10 cellular contexts compared by ENCODE assay signal in the genomic region with DNA sequence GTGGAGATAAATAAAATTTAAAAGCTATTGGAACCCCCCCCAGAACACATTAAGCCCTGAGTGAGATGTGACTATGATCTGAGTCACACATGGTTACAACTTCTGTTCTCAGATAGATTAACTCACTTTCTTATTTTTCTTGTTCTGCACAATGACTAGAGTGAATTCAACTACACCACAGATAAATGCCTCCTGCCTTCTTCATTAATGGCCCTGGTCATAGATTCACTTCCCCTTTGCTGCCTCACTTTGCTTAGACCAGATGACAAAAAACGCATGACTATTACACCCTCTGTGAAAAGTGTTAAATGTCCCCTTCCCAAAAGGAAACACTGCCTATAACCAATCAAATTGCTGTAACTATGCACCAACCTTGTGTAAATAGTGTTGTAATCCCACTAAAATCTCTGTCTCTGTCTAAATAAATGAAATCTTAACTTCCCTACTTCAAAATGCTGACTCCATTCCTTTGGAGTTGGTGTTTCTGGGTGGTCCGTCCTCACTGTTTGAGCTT. TPM values are rescaled to one million over a fixed set of nuclear protein-coding genes. Genes with fewer than 3 reads are reported as not detected.
DNase-seq lines count a peak whose midpoint lies in the region; ATAC-seq and TF ChIP-seq lines count a peak whose summit lies in the region.
"Had no signal": no experiment of that assay in that cellular context is flagged by ENCODE, and none has a peak within 500 bp of the region (broad histone marks: within the 10 kb centered on the region; RNA-seq: fewer than 3 reads in every experiment).

No MANE protein-coding gene starts in this region.

- no peak overlapping the region for H3K9ac ChIP-seq in HCT116 (ENCODE audit: low read length)
- H3K9ac ChIP-seq in OCI-LY3 (ENCODE audit: low read length): no peak overlapping the region

- H3K27me3 ChIP-seq in HCT116 (ENCODE audit: insufficient read depth, low read length) (no peaks in the 10 kb centered on the region), OCI-LY3 (ENCODE audit: low read depth, low read length) (no peaks in the 10 kb centered on the region), lower lobe of right lung (ENCODE audit: low read depth) (no peaks in the 10 kb centered on the region)

- H3K4me2 ChIP-seq in HCT116 (ENCODE audit: low read length): no peak overlapping the region
- H3K4me2 ChIP-seq in OCI-LY3 (ENCODE audit: low read length): peak overlapping the region; percentile 38

- H3K36me3 Mint-ChIP-seq in activated CD8-positive, alpha-beta T cell treated with anti-CD3 and anti-CD28 coated beads for 36 hours (ENCODE audit: low read depth): no peaks in the 10 kb centered on the region

- no peak for DNase-seq in HCT116 (ENCODE audit: low read depth, low spot score)
- no peak for DNase-seq in lower lobe of right lung
- no peak for DNase-seq in NCI-H2107 treated with DMSO at 0.1 percent for 48 hours (lab: John Stamatoyannopoulos, UW; ENCODE audit: unreplicated experiment)
- DNase-seq in SK-N-DZ (ENCODE audit: low spot score): no peak
- DNase-seq in activated CD8-positive, alpha-beta T cell treated with anti-CD3 and anti-CD28 coated beads for 36 hours: no peak
- no peak for DNase-seq in NCI-H524 treated with DMSO at 0.1 percent for 48 hours (lab: John Stamatoyannopoulos, UW)
- DNase-seq: left cardiac atrium had no signal

- no peaks in the 10 kb centered on the region for H4K20me1 ChIP-seq in HCT116 (ENCODE audit: insufficient read depth)
- no peaks in the 10 kb centered on the region for H4K20me1 ChIP-seq in OCI-LY3 (ENCODE audit: insufficient read depth, low read length)

- POLR2A ChIA-PET in HCT116 (lab: Charles Lee): no interaction called here
- POLR2A ChIA-PET in activated CD8-positive, alpha-beta T cell treated with anti-CD3 and anti-CD28 coated beads for 36 hours (lab: Charles Lee): no interaction called here

- ATAC-seq in GM18505 (IDR thresholded peaks at IDR 0.05; ENCODE audit: unreplicated experiment) (peak; percentile 93), HCT116 (peak; percentile 20; the same call in 1 of the 2 replicates), lower lobe of right lung (peak; percentile 70 to 85)
- ATAC-seq in activated CD8-positive, alpha-beta T cell treated with anti-CD3 and anti-CD28 coated beads for 36 hours: no peak

- RAD21 ChIA-PET in HCT116 (lab: Charles Lee; ENCODE audit: low non-redundant PET in 1 of 2, low total read pairs in 2 of 2, uncharacterized antibody in 2 of 2, unreplicated experiment in 2 of 2): no interaction called here

- H3K36me3 ChIP-seq in HCT116 (ENCODE audit: control insufficient read depth in 1 of 2, insufficient read depth in 2 of 2, low read length in 2 of 2) (no peaks in the 10 kb centered on the region), OCI-LY3 (replicated peaks; ENCODE audit: low read depth, low read length) (no peaks in the 10 kb centered on the region), lower lobe of right lung (no peaks in the 10 kb centered on the region)

- H3K4me3 ChIP-seq in HCT116 (replicated peaks in 1 of 2; ENCODE audit: low read depth in 1 of 2, low read length in 2 of 2): no peak overlapping the region
- H3K4me3 ChIP-seq in OCI-LY3 (ENCODE audit: low read length): no peak overlapping the region
- no peak overlapping the region for H3K4me3 ChIP-seq in lower lobe of right lung

- no peak for TF ChIP-seq POLR2A in GM18505 (IDR thresholded peaks at IDR 0.05; ENCODE audit: borderline replicate concordance, extremely low read depth, insufficient read depth, insufficient read length)
- TF ChIP-seq POLR2A in HCT116 (IDR thresholded peaks at IDR 0.05; ENCODE audit: borderline replicate concordance, extremely low read depth, insufficient read depth, insufficient read length): no peak

- no peak for TF ChIP-seq RAD21 in HCT116 (IDR thresholded peaks at IDR 0.05; ENCODE audit: low read depth)

- no TSS peak for BruUV-seq in HCT116 (replicated peaks; lab: Mats Ljungman, UMichigan)

- H3K9me3 Mint-ChIP-seq in activated CD8-positive, alpha-beta T cell treated with anti-CD3 and anti-CD28 coated beads for 36 hours: peaks cover 3% of the 10 kb centered on the region

- H3K4me3 Mint-ChIP-seq in activated CD8-positive, alpha-beta T cell treated with anti-CD3 and anti-CD28 coated beads for 36 hours: no peak overlapping the region

- TF ChIP-seq CTCF in HCT116 (IDR thresholded peaks at IDR 0.05 in 2 of 3, conservative IDR thresholded peaks at IDR 0.05 in 1 of 3; ENCODE audit: borderline replicate concordance in 1 of 3, insufficient read depth in 1 of 3, low read depth in 2 of 3, low read length in 2 of 3) (no peak), OCI-LY3 (IDR thresholded peaks at IDR 0.05; ENCODE audit: low read depth, low read length) (no peak), lower lobe of right lung (IDR thresholded peaks at IDR 0.05) (no peak)
- TF ChIP-seq CTCF in activated CD8-positive, alpha-beta T cell treated with anti-CD3 and anti-CD28 coated beads for 36 hours (IDR thresholded peaks at IDR 0.05): no peak

- no peaks in the 10 kb centered on the region for H3K9me2 ChIP-seq in HCT116 (ENCODE audit: insufficient read depth)

- H2AFZ ChIP-seq in HCT116 (ENCODE audit: low read depth, low read length, poor library complexity, severe bottlenecking) (no peak overlapping the region), OCI-LY3 (ENCODE audit: low read depth, low read length) (0 out of 2 replicates have a peak overlapping the region, but pooled peaks have one; percentile 34)

- H3K27ac Mint-ChIP-seq in activated CD8-positive, alpha-beta T cell treated with anti-CD3 and anti-CD28 coated beads for 36 hours: no peak overlapping the region

- intact Hi-C loops in HCT116 (cut with micrococcal nuclease) (no loop called here), lower lobe of right lung (cut with DNase I) (no loop called here)
- intact Hi-C loops in activated CD8-positive, alpha-beta T cell treated with anti-CD3 and anti-CD28 coated beads for 36 hours (cut with micrococcal nuclease): no loop called here

- no peaks in the 10 kb centered on the region for H3K79me2 ChIP-seq in HCT116 (ENCODE audit: insufficient read depth, low read length)
- no peaks in the 10 kb centered on the region for H3K79me2 ChIP-seq in OCI-LY3 (ENCODE audit: low read length)

- H3K9me3 ChIP-seq in HCT116 (ENCODE audit: control insufficient read depth in 1 of 2, insufficient read depth in 1 of 2, low read depth in 1 of 2, low read length in 2 of 2): no peaks in the 10 kb centered on the region
- H3K9me3 ChIP-seq in OCI-LY3 (ENCODE audit: insufficient read depth, low read length): no peaks in the 10 kb centered on the region
- H3K9me3 ChIP-seq in lower lobe of right lung: no peaks in the 10 kb centered on the region

- CTCF ChIA-PET in HCT116 (lab: Charles Lee): no interaction called here
- CTCF ChIA-PET in activated CD8-positive, alpha-beta T cell treated with anti-CD3 and anti-CD28 coated beads for 36 hours (lab: Charles Lee): no interaction called here

- H3K4me1 Mint-ChIP-seq in activated CD8-positive, alpha-beta T cell treated with anti-CD3 and anti-CD28 coated beads for 36 hours (ENCODE audit: low read depth): no peaks in the 10 kb centered on the region

- H3K27ac ChIP-seq in HCT116 (ENCODE audit: low read depth, low read length) (no peak overlapping the region), OCI-LY3 (ENCODE audit: low read length) (peak overlapping the region; percentile 37), lower lobe of right lung (no peak overlapping the region)

- H3K4me1 ChIP-seq in HCT116 (ENCODE audit: control insufficient read depth in 1 of 2, insufficient read depth in 2 of 2, low read length in 2 of 2): peaks cover 0 to 5% of the 10 kb centered on the region in 2 experiments; a peak in 1 of 4 replicates
- peaks cover 16% of the 10 kb centered on the region for H3K4me1 ChIP-seq in OCI-LY3 (ENCODE audit: low read length)
- H3K4me1 ChIP-seq in lower lobe of right lung: peaks cover 9% of the 10 kb centered on the region

- no peaks in the 10 kb centered on the region for H3K27me3 Mint-ChIP-seq in activated CD8-positive, alpha-beta T cell treated with anti-CD3 and anti-CD28 coated beads for 36 hours

TF ChIP-seq in HCT116, 20 proteins besides CTCF, POLR2A, EP300 and RAD21:
- peak; percentile 23; the same call in 1 of the 2 replicates for TF ChIP-seq JUND (IDR thresholded peaks at IDR 0.05)
- TF ChIP-seq FOSL1 (IDR thresholded peaks at IDR 0.05; ENCODE audit: low read depth): peak; percentile 56
- TF ChIP-seq SP1 (IDR thresholded peaks at IDR 0.05; ENCODE audit: low read depth): no peak

RNA-seq across cellular contexts. Expression of gene AKR1D1, which starts 49.4 kb away (rescaled TPM):
- total RNA-seq in HCT116 (2021; ENCODE audit: unreplicated experiment) (0.10 TPM), lower lobe of right lung (not detected)
- polyA plus RNA-seq in HCT116 (2012): 0.05 TPM in 1 of 2 replicates, not detected in the other
- polyA plus RNA-seq in SK-N-DZ (2014; cell fraction: cytosol; rRNA removed): not detected in 2 replicates
- polyA plus RNA-seq in SK-N-DZ (2014; cell fraction: nucleus; rRNA removed): not detected in 2 replicates
- not detected for total RNA-seq in activated CD8-positive, alpha-beta T cell treated with anti-CD3 and anti-CD28 coated beads for 36 hours
- total RNA-seq: left cardiac atrium, temporal lobe had no signal
